In genomic region chr10:71740069-71740468, GRCh38 we compare ENCODE assay signal across 11 cellular contexts. TPM values are rescaled to one million over a fixed set of nuclear protein-coding genes. Genes with fewer than 3 reads are reported as not detected.
DNase-seq lines count a peak whose midpoint lies in the region; ATAC-seq, FAIRE-seq and TF ChIP-seq lines count a peak whose summit lies in the region.
"Had no signal": no experiment of that assay in that cellular context is flagged by ENCODE, and none has a peak within 500 bp of the region (broad histone marks: within the 10 kb centered on the region; RNA-seq: fewer than 3 reads in every experiment).

No MANE protein-coding gene starts in this region.

- peaks cover 99% of the 10 kb centered on the region for H3K4me1 Mint-ChIP-seq in activated naive CD8-positive, alpha-beta T cell treated with anti-CD3 and anti-CD28 coated beads, Interleukin-2, amount 50 U/mL, for 24 hours

- H3K9me3 Mint-ChIP-seq in activated naive CD8-positive, alpha-beta T cell treated with anti-CD3 and anti-CD28 coated beads, Interleukin-2, amount 50 U/mL, for 24 hours: no peaks in the 10 kb centered on the region
- H3K9me3 Mint-ChIP-seq: IgD-negative memory B cell had no signal

- H3K27me3 ChIP-seq in keratinocyte (ENCODE audit: control insufficient read depth, extremely low read depth, insufficient read depth, low read length) (no peaks in the 10 kb centered on the region), H7 (ENCODE audit: control insufficient read depth, insufficient read depth, low read length) (no peaks in the 10 kb centered on the region)

- peaks cover 12% of the 10 kb centered on the region for H3K36me3 Mint-ChIP-seq in activated naive CD8-positive, alpha-beta T cell treated with anti-CD3 and anti-CD28 coated beads, Interleukin-2, amount 50 U/mL, for 24 hours (ENCODE audit: low read depth)
- H3K36me3 Mint-ChIP-seq: IgD-negative memory B cell had no signal

- DNase-seq in AG20443 (ENCODE audit: low spot score): peak; percentile 62
- peak; percentile 61 for DNase-seq in GF-D8 (lab: John Stamatoyannopoulos, UW)
- DNase-seq in activated naive CD8-positive, alpha-beta T cell treated with anti-CD3 and anti-CD28 coated beads, Interleukin-2, amount 50 U/mL, for 24 hours: no peak
- no peak for DNase-seq in keratinocyte (ENCODE audit: low read depth, low spot score)
- DNase-seq in central memory CD4-positive, alpha-beta T cell: no peak
- DNase-seq in GM19240 (ENCODE audit: insufficient read length, low spot score): no peak
- DNase-seq in H7: no peak
- DNase-seq: activated CD8-positive, alpha-beta memory T cell treated with anti-CD3 and anti-CD28 coated beads for 24 hours had no signal

- no peaks in the 10 kb centered on the region for H3K9me1 ChIP-seq in keratinocyte (ENCODE audit: control insufficient read depth, extremely low read depth, insufficient read depth, low read length)

- H2AFZ ChIP-seq in keratinocyte (ENCODE audit: control insufficient read depth, low read length): no peak overlapping the region

- dilution Hi-C loops in keratinocyte (cut with MboI; ENCODE audit: extremely low pct_ligation_motif_present, low sequenced_read_pairs): no loop called here

- H3K4me2 ChIP-seq in keratinocyte (ENCODE audit: control insufficient read depth, extremely low read depth, insufficient read depth, low read depth, low read length): no peak overlapping the region

- H3K27ac ChIP-seq in keratinocyte (ENCODE audit: control insufficient read depth, insufficient read depth, low read length): no peak overlapping the region

- H3K9ac ChIP-seq in keratinocyte (ENCODE audit: control insufficient read depth, extremely low read depth, insufficient read depth, low read length): no peak overlapping the region

- peak overlapping the region; percentile 100 for H3K27ac Mint-ChIP-seq in activated naive CD8-positive, alpha-beta T cell treated with anti-CD3 and anti-CD28 coated beads, Interleukin-2, amount 50 U/mL, for 24 hours

- H3K4me1 ChIP-seq in keratinocyte (ENCODE audit: control insufficient read depth, extremely low read depth, insufficient read depth, low read length): peaks cover 36% of the 10 kb centered on the region

- no peaks in the 10 kb centered on the region for H3K79me2 ChIP-seq in keratinocyte (ENCODE audit: control insufficient read depth, insufficient read depth, low read length)

- no peaks in the 10 kb centered on the region for H3K27me3 Mint-ChIP-seq in activated naive CD8-positive, alpha-beta T cell treated with anti-CD3 and anti-CD28 coated beads, Interleukin-2, amount 50 U/mL, for 24 hours

- no peaks in the 10 kb centered on the region for H3K9me3 ChIP-seq in keratinocyte (ENCODE audit: control insufficient read depth, low read depth, low read length)

- H3K36me3 ChIP-seq in keratinocyte (ENCODE audit: control insufficient read depth in 2 of 2, extremely low read depth in 1 of 2, insufficient read depth in 2 of 2, low read length in 2 of 2) (no peaks in the 10 kb centered on the region), H7 (replicated peaks; ENCODE audit: control insufficient read depth, insufficient read depth, low read length) (no peaks in the 10 kb centered on the region)

- TF ChIP-seq CTCF in keratinocyte (optimal IDR thresholded peaks at IDR 0.05 in 1 of 3, IDR thresholded peaks at IDR 0.05 in 1 of 3, conservative IDR thresholded peaks at IDR 0.05 in 1 of 3; ENCODE audit: extremely low read depth in 1 of 3, insufficient read depth in 2 of 3, low read length in 3 of 3): no peak

- ATAC-seq in activated naive CD8-positive, alpha-beta T cell treated with anti-CD3 and anti-CD28 coated beads, Interleukin-2, amount 50 U/mL, for 24 hours: no peak
- ATAC-seq in GM21737 (IDR thresholded peaks at IDR 0.05; ENCODE audit: unreplicated experiment): no peak

- no peaks in the 10 kb centered on the region for H4K20me1 ChIP-seq in keratinocyte (ENCODE audit: control insufficient read depth, extremely low read depth, insufficient read depth, low read length)

- peak; percentile 84 for FAIRE-seq in keratinocyte (lab: Jason Lieb, UNC)
- FAIRE-seq: G401.6 had no signal

- H3K4me3 ChIP-seq in keratinocyte (ENCODE audit: control insufficient read depth in 2 of 3, extremely low read depth in 1 of 3, insufficient read depth in 2 of 3, low read depth in 1 of 3, low read length in 3 of 3) (no peak overlapping the region), H7 (ENCODE audit: insufficient read depth, low read depth, low read length) (no peak overlapping the region)

- H3K4me3 Mint-ChIP-seq in activated naive CD8-positive, alpha-beta T cell treated with anti-CD3 and anti-CD28 coated beads, Interleukin-2, amount 50 U/mL, for 24 hours: no peak overlapping the region

RNA-seq across cellular contexts. Expression of gene C10orf105, which starts 20.5 kb away (rescaled TPM):
- not detected in 3 replicates for polyA plus RNA-seq in keratinocyte
- not detected for polyA plus RNA-seq in keratinocyte (2011; ENCODE audit: low read depth)
- not detected in 2 replicates for polyA plus RNA-seq in keratinocyte (2011; cell fraction: cytosol; rRNA removed)
- not detected in 2 replicates for polyA plus RNA-seq in keratinocyte (2011; cell fraction: nucleus; rRNA removed)
- not detected in 2 replicates for polyA plus RNA-seq in keratinocyte (2012; ENCODE audit: low replicate concordance)
- polyA minus RNA-seq in keratinocyte: not detected in 3 replicates
- not detected for polyA minus RNA-seq in keratinocyte (2011; cell fraction: cytosol; rRNA and poly(A)+ RNA removed)
- polyA minus RNA-seq in keratinocyte (2011; cell fraction: nucleus; rRNA and poly(A)+ RNA removed): not detected in 2 replicates
- 0.17 and 0.18 TPM in 2 replicates for total RNA-seq in H7 (2014; rRNA removed; shearing (Covaris generic))
- polyA plus RNA-seq: IgD-negative memory B cell had no signal

RNA-seq across cellular contexts. Expression of gene VSIR, which starts 33.3 kb away (rescaled TPM):
- polyA plus RNA-seq in keratinocyte: 8.1 to 17.1 TPM (median 11.7 TPM) in 3 replicates
- polyA plus RNA-seq in keratinocyte (2011; ENCODE audit: low read depth): 4.8 TPM
- 7.1 and 10.7 TPM in 2 replicates for polyA plus RNA-seq in keratinocyte (2011; cell fraction: cytosol; rRNA removed)
- 16.9 and 21.5 TPM in 2 replicates for polyA plus RNA-seq in keratinocyte (2011; cell fraction: nucleus; rRNA removed)
- 13.5 and 14.0 TPM in 2 replicates for polyA plus RNA-seq in keratinocyte (2012; ENCODE audit: low replicate concordance)
- polyA minus RNA-seq in keratinocyte: 11.3 to 32.3 TPM (median 16.6 TPM) in 3 replicates
- 14.4 TPM for polyA minus RNA-seq in keratinocyte (2011; cell fraction: cytosol; rRNA and poly(A)+ RNA removed)
- polyA minus RNA-seq in keratinocyte (2011; cell fraction: nucleus; rRNA and poly(A)+ RNA removed): 9.4 and 16.7 TPM in 2 replicates
- 0.04 and 0.31 TPM in 2 replicates for total RNA-seq in H7 (2014; rRNA removed; shearing (Covaris generic))

Comparison
In these comparisons a context has a peak if more than half of its experiments do, and no peak if none do; other contexts are left out.
1. DNase-seq: peak in AG20443 (single experiment) and GF-D8 (single experiment); none in activated naive CD8-positive, alpha-beta T cell treated with anti-CD3 and anti-CD28 coated beads, Interleukin-2, amount 50 U/mL, for 24 hours (single experiment), keratinocyte (single experiment), central memory CD4-positive, alpha-beta T cell (single experiment), GM19240 (single experiment) and H7 (single experiment).